Comparison of ENCODE assay signal across 6 cellular contexts in the genomic region with DNA sequence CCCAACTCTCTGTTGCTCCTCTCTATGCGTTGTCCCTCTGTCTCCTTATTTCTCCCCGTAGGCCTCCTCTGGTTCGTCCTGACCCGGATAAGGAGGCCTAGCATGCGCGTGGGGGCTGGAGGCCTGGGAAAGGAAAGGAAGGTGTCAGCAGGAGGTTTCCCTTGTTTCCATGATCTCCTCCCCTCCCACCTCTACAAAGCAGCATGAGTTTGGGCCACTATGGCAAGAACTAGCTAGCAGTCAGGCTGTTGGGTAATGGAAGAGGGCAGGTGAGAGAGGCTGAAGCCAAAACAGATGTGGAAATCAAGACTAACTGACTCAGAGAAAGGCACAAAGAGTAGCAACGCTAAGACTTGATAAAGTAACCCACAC. TPM values are rescaled to one million over a fixed set of nuclear protein-coding genes. Genes with fewer than 3 reads are reported as not detected.
DNase-seq lines count a peak whose midpoint lies in the region; ATAC-seq and TF ChIP-seq lines count a peak whose summit lies in the region.

No MANE protein-coding gene starts in this region.

- TF ChIP-seq CTCF in DOHH2 (IDR thresholded peaks at IDR 0.05; ENCODE audit: low read depth, low read length, poor library complexity, severe bottlenecking): no peak

- H3K36me3 Mint-ChIP-seq in activated naive CD8-positive, alpha-beta T cell treated with anti-CD3 and anti-CD28 coated beads for 36 hours: no peaks in the 10 kb centered on the region

- H3K9me3 ChIP-seq in DOHH2 (ENCODE audit: control insufficient read depth, insufficient read depth, low read length): no peaks in the 10 kb centered on the region
- no peaks in the 10 kb centered on the region for H3K9me3 ChIP-seq in mesodermal cell (ENCODE audit: control insufficient read depth, low read length)

- H3K4me3 Mint-ChIP-seq in activated naive CD8-positive, alpha-beta T cell treated with anti-CD3 and anti-CD28 coated beads for 36 hours: peak overlapping the region; percentile 85

- ATAC-seq in HG02610 (IDR thresholded peaks at IDR 0.05; ENCODE audit: unreplicated experiment) (no peak), HG03159 (IDR thresholded peaks at IDR 0.05; ENCODE audit: unreplicated experiment) (no peak)

- H3K27ac ChIP-seq in DOHH2 (ENCODE audit: low read depth, low read length): no peak overlapping the region
- H3K27ac ChIP-seq in mesodermal cell (ENCODE audit: low read depth, low read length, severe bottlenecking): peak overlapping the region; percentile 57

- 0 out of 2 replicates have a peak, but pooled peaks cover 2% of the 10 kb centered on the region for H3F3A ChIP-seq in DOHH2 (ENCODE audit: control insufficient read depth, insufficient read depth)

- 14 to 40% methylated on average over 1 of the region's 7 CpGs for WGBS in mesodermal cell (ENCODE audit: insufficient coverage in 2 of 2), 2 experiments

- peak overlapping the region; percentile 91 for H3K4me2 ChIP-seq in DOHH2 (ENCODE audit: low read length)

- no peak for DNase-seq in activated naive CD8-positive, alpha-beta T cell treated with anti-CD3 and anti-CD28 coated beads for 36 hours
- DNase-seq in NCI-H446 (lab: John Stamatoyannopoulos, UW): no peak

- H3K36me3 ChIP-seq in DOHH2 (ENCODE audit: control insufficient read depth, low read length): no peaks in the 10 kb centered on the region
- peaks cover 5% of the 10 kb centered on the region for H3K36me3 ChIP-seq in mesodermal cell (ENCODE audit: control insufficient read depth, insufficient read depth, low read length)

- no peaks in the 10 kb centered on the region for H4K20me1 ChIP-seq in DOHH2 (ENCODE audit: control insufficient read depth, insufficient read depth, low read depth, low read length)

- no peaks in the 10 kb centered on the region for H3K9me2 ChIP-seq in DOHH2 (replicated peaks; ENCODE audit: control insufficient read depth, low read length)

- peaks cover 4% of the 10 kb centered on the region for H3K4me1 Mint-ChIP-seq in activated naive CD8-positive, alpha-beta T cell treated with anti-CD3 and anti-CD28 coated beads for 36 hours

- H3K4me1 ChIP-seq in DOHH2 (ENCODE audit: control insufficient read depth, low read length): peaks cover 51% of the 10 kb centered on the region
- peaks cover 20% of the 10 kb centered on the region for H3K4me1 ChIP-seq in mesodermal cell (ENCODE audit: control insufficient read depth, insufficient read depth, low read length, poor library complexity, severe bottlenecking)

- no peak overlapping the region for H3K27ac Mint-ChIP-seq in activated naive CD8-positive, alpha-beta T cell treated with anti-CD3 and anti-CD28 coated beads for 36 hours

- H3K27me3 Mint-ChIP-seq in activated naive CD8-positive, alpha-beta T cell treated with anti-CD3 and anti-CD28 coated beads for 36 hours: peaks cover 10% of the 10 kb centered on the region

- no peaks in the 10 kb centered on the region for H3K79me2 ChIP-seq in DOHH2 (ENCODE audit: control insufficient read depth, low read length)

- H3K27me3 ChIP-seq in DOHH2 (ENCODE audit: control insufficient read depth, low read length): no peaks in the 10 kb centered on the region

- H3K4me3 ChIP-seq in DOHH2 (ENCODE audit: low read length) (peak overlapping the region; percentile 73), mesodermal cell (ENCODE audit: extremely low read depth, insufficient read depth, low read length, poor library complexity, severe bottlenecking) (peak overlapping the region; percentile 68)

- H3K9me3 Mint-ChIP-seq in activated naive CD8-positive, alpha-beta T cell treated with anti-CD3 and anti-CD28 coated beads for 36 hours: no peaks in the 10 kb centered on the region

RNA-seq across cellular contexts. Expression of a gene that starts 0.7 kb away (rescaled TPM):
- total RNA-seq in activated naive CD8-positive, alpha-beta T cell treated with anti-CD3 and anti-CD28 coated beads for 36 hours: 1 to 10 TPM; 1.4 to 4.1 TPM
- polyA plus RNA-seq in mesodermal cell (2013, experiment 1 of 2): 30.0 TPM
- polyA plus RNA-seq in mesodermal cell (2013, experiment 2 of 2): 18.4 TPM

RNA-seq across cellular contexts. Expression of a gene that starts 9.3 kb away (rescaled TPM):
- 10 to 100 TPM; 22.2 to 22.3 TPM for total RNA-seq in activated naive CD8-positive, alpha-beta T cell treated with anti-CD3 and anti-CD28 coated beads for 36 hours
- polyA plus RNA-seq in mesodermal cell (2013, experiment 1 of 2): not detected
- polyA plus RNA-seq in mesodermal cell (2013, experiment 2 of 2): not detected

RNA-seq across cellular contexts. Expression of a gene that starts 18.6 kb away (rescaled TPM):
- 1 to 10 TPM; 3.5 TPM for total RNA-seq in activated naive CD8-positive, alpha-beta T cell treated with anti-CD3 and anti-CD28 coated beads for 36 hours
- polyA plus RNA-seq in mesodermal cell (2013, experiment 1 of 2): 11.7 TPM
- polyA plus RNA-seq in mesodermal cell (2013, experiment 2 of 2): 11.4 TPM

RNA-seq across cellular contexts. Expression of a gene that starts 18.8 kb away (rescaled TPM):
- 10 to 100 TPM; 80.9 to 81.9 TPM for total RNA-seq in activated naive CD8-positive, alpha-beta T cell treated with anti-CD3 and anti-CD28 coated beads for 36 hours
- 47.4 TPM for polyA plus RNA-seq in mesodermal cell (2013, experiment 1 of 2)
- polyA plus RNA-seq in mesodermal cell (2013, experiment 2 of 2): 39.3 TPM

RNA-seq across cellular contexts. Expression of a gene that starts 28.7 kb away (rescaled TPM):
- total RNA-seq in activated naive CD8-positive, alpha-beta T cell treated with anti-CD3 and anti-CD28 coated beads for 36 hours: 1 to 10 TPM; 2.3 to 2.5 TPM
- 0.81 TPM for polyA plus RNA-seq in mesodermal cell (2013, experiment 1 of 2)
- polyA plus RNA-seq in mesodermal cell (2013, experiment 2 of 2): not detected
